Comparison of ENCODE assay signal across 2 cellular contexts in the genomic region with DNA sequence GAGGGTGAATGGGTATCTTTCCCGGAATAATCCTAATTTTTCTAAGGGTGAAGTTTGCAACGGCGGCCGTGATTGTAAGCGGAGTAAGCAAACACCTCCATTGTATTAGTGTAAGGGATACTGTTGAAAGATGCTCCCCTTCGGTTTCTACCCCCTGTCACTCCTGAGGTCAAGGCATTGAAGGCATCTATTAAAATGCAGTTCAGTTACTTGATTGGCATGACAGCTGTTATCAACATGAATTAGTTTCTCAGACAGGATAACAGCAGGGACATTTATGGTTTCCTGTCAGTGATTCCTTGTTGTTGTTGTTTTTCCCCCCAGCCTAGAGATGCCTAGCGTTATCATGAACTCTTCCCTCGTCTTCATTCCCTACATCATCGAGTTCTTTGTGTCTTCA.
TF ChIP-seq lines count a peak whose summit lies in the region.

No MANE protein-coding gene starts in this region.

TF ChIP-seq in HCT116, 20 proteins besides CTCF, POLR2A, EP300 and RAD21 (continued from another document):
- TF ChIP-seq CEBPB (IDR thresholded peaks at IDR 0.05; ENCODE audit: low read depth) (no peak), ZBTB33 (IDR thresholded peaks at IDR 0.05; ENCODE audit: extremely low read depth, insufficient replicate concordance, low read length) (no peak), MAX (IDR thresholded peaks at IDR 0.05) (no peak), EGR1 (IDR thresholded peaks at IDR 0.05; ENCODE audit: low read depth) (no peak), ELF1 (IDR thresholded peaks at IDR 0.05; ENCODE audit: borderline replicate concordance, low read depth) (no peak), SRF (IDR thresholded peaks at IDR 0.05; ENCODE audit: low read depth) (no peak), SP1 (IDR thresholded peaks at IDR 0.05; ENCODE audit: low read depth) (no peak)
- TF ChIP-seq, protein P1, sequence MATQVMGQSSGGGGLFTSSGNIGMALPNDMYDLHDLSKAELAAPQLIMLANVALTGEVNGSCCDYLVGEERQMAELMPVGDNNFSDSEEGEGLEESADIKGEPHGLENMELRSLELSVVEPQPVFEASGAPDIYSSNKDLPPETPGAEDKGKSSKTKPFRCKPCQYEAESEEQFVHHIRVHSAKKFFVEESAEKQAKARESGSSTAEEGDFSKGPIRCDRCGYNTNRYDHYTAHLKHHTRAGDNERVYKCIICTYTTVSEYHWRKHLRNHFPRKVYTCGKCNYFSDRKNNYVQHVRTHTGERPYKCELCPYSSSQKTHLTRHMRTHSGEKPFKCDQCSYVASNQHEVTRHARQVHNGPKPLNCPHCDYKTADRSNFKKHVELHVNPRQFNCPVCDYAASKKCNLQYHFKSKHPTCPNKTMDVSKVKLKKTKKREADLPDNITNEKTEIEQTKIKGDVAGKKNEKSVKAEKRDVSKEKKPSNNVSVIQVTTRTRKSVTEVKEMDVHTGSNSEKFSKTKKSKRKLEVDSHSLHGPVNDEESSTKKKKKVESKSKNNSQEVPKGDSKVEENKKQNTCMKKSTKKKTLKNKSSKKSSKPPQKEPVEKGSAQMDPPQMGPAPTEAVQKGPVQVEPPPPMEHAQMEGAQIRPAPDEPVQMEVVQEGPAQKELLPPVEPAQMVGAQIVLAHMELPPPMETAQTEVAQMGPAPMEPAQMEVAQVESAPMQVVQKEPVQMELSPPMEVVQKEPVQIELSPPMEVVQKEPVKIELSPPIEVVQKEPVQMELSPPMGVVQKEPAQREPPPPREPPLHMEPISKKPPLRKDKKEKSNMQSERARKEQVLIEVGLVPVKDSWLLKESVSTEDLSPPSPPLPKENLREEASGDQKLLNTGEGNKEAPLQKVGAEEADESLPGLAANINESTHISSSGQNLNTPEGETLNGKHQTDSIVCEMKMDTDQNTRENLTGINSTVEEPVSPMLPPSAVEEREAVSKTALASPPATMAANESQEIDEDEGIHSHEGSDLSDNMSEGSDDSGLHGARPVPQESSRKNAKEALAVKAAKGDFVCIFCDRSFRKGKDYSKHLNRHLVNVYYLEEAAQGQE (IDR thresholded peaks at IDR 0.05; ENCODE audit: low read depth) = no peak
TF ChIP-seq in HCT116: peak in this region for 0.

TF ChIP-seq in SK-N-SH, 30 proteins besides CTCF, POLR2A, EP300 and RAD21 (continued from another document):
- TF ChIP-seq USF2 (IDR thresholded peaks at IDR 0.05; ENCODE audit: borderline replicate concordance, low read depth, low read length) = no peak
